In the genomic region with DNA sequence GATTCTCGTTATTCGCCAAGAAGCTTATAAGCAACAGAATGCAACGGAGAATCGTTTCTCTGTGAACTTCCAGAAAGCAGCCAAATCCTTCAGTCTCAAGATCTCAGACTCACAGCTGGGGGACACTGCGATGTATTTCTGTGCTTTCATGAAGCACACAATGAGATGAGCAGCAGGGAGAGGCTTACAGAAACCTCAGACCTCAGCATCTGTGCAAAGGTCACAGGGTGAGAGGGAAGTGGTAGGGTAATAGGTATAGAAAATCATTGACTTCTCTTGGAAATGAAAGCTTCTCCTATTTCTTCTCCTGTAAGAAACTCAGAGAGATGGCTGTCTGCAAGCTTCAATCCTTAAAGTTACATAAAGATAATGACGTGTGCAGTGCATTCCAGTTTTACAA, we compare ENCODE assay signal across 17 cellular contexts.
DNase-seq lines count a peak whose midpoint lies in the region; ATAC-seq lines count a peak whose summit lies in the region.
"Had no signal": no experiment of that assay in that cellular context is flagged by ENCODE, and none has a peak within 500 bp of the region (broad histone marks: within the 10 kb centered on the region; RNA-seq: fewer than 3 reads in every experiment).

No MANE protein-coding gene starts in this region.

- H3K4me3 Mint-ChIP-seq in activated CD8-positive, alpha-beta memory T cell treated with anti-CD3 and anti-CD28 coated beads, Interleukin-2, amount 10 ng/mL, durations not matched to agents 7 days and 5 days: peak overlapping the region; percentile 40
- H3K4me3 Mint-ChIP-seq in activated naive CD8-positive, alpha-beta T cell treated with anti-CD3 and anti-CD28 coated beads for 36 hours: peak overlapping the region; percentile 54
- peak overlapping the region in 6 of 10 donors; percentile 36 to 77 (median 58) for H3K4me3 Mint-ChIP-seq in naive thymus-derived CD8-positive, alpha-beta T cell

- POLR2A ChIA-PET in naive thymus-derived CD8-positive, alpha-beta T cell (lab: Charles Lee): no interaction called here

- CTCF ChIA-PET in activated CD8-positive, alpha-beta memory T cell treated with anti-CD3 and anti-CD28 coated beads, Interleukin-2, amount 10 ng/mL, durations not matched to agents 7 days and 5 days (lab: Charles Lee): no interaction called here

- DNase-seq in activated CD8-positive, alpha-beta memory T cell treated with anti-CD3 and anti-CD28 coated beads, Interleukin-2, amount 10 ng/mL, durations not matched to agents 7 days and 5 days: no peak
- no peak for DNase-seq in activated CD8-positive, alpha-beta memory T cell treated with anti-CD3 and anti-CD28 coated beads for 24 hours
- peak; percentile 3 for DNase-seq in OCI-M1 (lab: John Stamatoyannopoulos, UW)
- no peak for DNase-seq in activated naive CD8-positive, alpha-beta T cell treated with anti-CD3 and anti-CD28 coated beads for 36 hours
- no peak for DNase-seq in naive thymus-derived CD8-positive, alpha-beta T cell
- no peak for DNase-seq in cerebellum (ENCODE audit: low spot score)
- DNase-seq in effector memory CD4-positive, alpha-beta T cell: no peak
- DNase-seq: AML-193, Calu3, GM23248, KBM-7, NCI-H1048, NCI-H1694 treated with DMSO at 0.1 percent for 48 hours, NCI-H446, Peyer's patch, SHP77 treated with DMSO at 0.1 percent for 48 hours had no signal

- no peaks in the 10 kb centered on the region for H3K4me1 Mint-ChIP-seq in activated CD8-positive, alpha-beta memory T cell treated with anti-CD3 and anti-CD28 coated beads, Interleukin-2, amount 10 ng/mL, durations not matched to agents 7 days and 5 days
- H3K4me1 Mint-ChIP-seq in activated naive CD8-positive, alpha-beta T cell treated with anti-CD3 and anti-CD28 coated beads for 36 hours: peaks cover 1% of the 10 kb centered on the region
- H3K4me1 Mint-ChIP-seq in naive thymus-derived CD8-positive, alpha-beta T cell: peaks cover 0 to 8% (median 3%) of the 10 kb centered on the region in 4 donors

- H3K36me3 Mint-ChIP-seq in activated CD8-positive, alpha-beta memory T cell treated with anti-CD3 and anti-CD28 coated beads, Interleukin-2, amount 10 ng/mL, durations not matched to agents 7 days and 5 days: no peaks in the 10 kb centered on the region
- no peaks in the 10 kb centered on the region for H3K36me3 Mint-ChIP-seq in activated naive CD8-positive, alpha-beta T cell treated with anti-CD3 and anti-CD28 coated beads for 36 hours
- no peaks in the 10 kb centered on the region for H3K36me3 Mint-ChIP-seq in naive thymus-derived CD8-positive, alpha-beta T cell

- no peak overlapping the region for H3K4me3 ChIP-seq in effector memory CD4-positive, alpha-beta T cell (ENCODE audit: insufficient read depth, low read depth, low read length, poor library complexity, severe bottlenecking)
- H3K4me3 ChIP-seq: GM23248, Peyer's patch had no signal

- no peaks in the 10 kb centered on the region for H3K9me3 ChIP-seq in effector memory CD4-positive, alpha-beta T cell (ENCODE audit: control insufficient read depth, low read length)
- H3K9me3 ChIP-seq: Peyer's patch had no signal

- H3K27me3 ChIP-seq in effector memory CD4-positive, alpha-beta T cell (replicated peaks; ENCODE audit: control insufficient read depth, insufficient read depth, low read length, poor library complexity, severe bottlenecking): no peaks in the 10 kb centered on the region
- H3K27me3 ChIP-seq: Peyer's patch had no signal

- no peaks in the 10 kb centered on the region for H3K27me3 Mint-ChIP-seq in activated CD8-positive, alpha-beta memory T cell treated with anti-CD3 and anti-CD28 coated beads, Interleukin-2, amount 10 ng/mL, durations not matched to agents 7 days and 5 days
- H3K27me3 Mint-ChIP-seq in activated naive CD8-positive, alpha-beta T cell treated with anti-CD3 and anti-CD28 coated beads for 36 hours: no peaks in the 10 kb centered on the region
- H3K27me3 Mint-ChIP-seq in naive thymus-derived CD8-positive, alpha-beta T cell: peaks cover 0 to 12% (median 0%) of the 10 kb centered on the region in 5 donors

- no peaks in the 10 kb centered on the region for H3K36me3 ChIP-seq in effector memory CD4-positive, alpha-beta T cell (ENCODE audit: control insufficient read depth, insufficient read depth, low read length)
- H3K36me3 ChIP-seq: Peyer's patch had no signal

- no peak overlapping the region for H3K27ac Mint-ChIP-seq in activated CD8-positive, alpha-beta memory T cell treated with anti-CD3 and anti-CD28 coated beads, Interleukin-2, amount 10 ng/mL, durations not matched to agents 7 days and 5 days
- no peak overlapping the region for H3K27ac Mint-ChIP-seq in activated naive CD8-positive, alpha-beta T cell treated with anti-CD3 and anti-CD28 coated beads for 36 hours
- peak overlapping the region in 2 of 10 donors; percentile 33 to 34 for H3K27ac Mint-ChIP-seq in naive thymus-derived CD8-positive, alpha-beta T cell

- H3K9me3 Mint-ChIP-seq in activated CD8-positive, alpha-beta memory T cell treated with anti-CD3 and anti-CD28 coated beads, Interleukin-2, amount 10 ng/mL, durations not matched to agents 7 days and 5 days (ENCODE audit: low read depth): no peaks in the 10 kb centered on the region
- H3K9me3 Mint-ChIP-seq in activated naive CD8-positive, alpha-beta T cell treated with anti-CD3 and anti-CD28 coated beads for 36 hours: no peaks in the 10 kb centered on the region
- peaks cover 0 to 1% (median 0%) of the 10 kb centered on the region in 9 donors for H3K9me3 Mint-ChIP-seq in naive thymus-derived CD8-positive, alpha-beta T cell

- H3K4me1 ChIP-seq in effector memory CD4-positive, alpha-beta T cell (ENCODE audit: control insufficient read depth, insufficient read depth, low read length, poor library complexity, severe bottlenecking): no peaks in the 10 kb centered on the region
- H3K4me1 ChIP-seq: Peyer's patch had no signal

- ATAC-seq in activated CD8-positive, alpha-beta memory T cell treated with anti-CD3 and anti-CD28 coated beads, Interleukin-2, amount 10 ng/mL, durations not matched to agents 7 days and 5 days: no peak
- no peak for ATAC-seq in naive thymus-derived CD8-positive, alpha-beta T cell
- ATAC-seq in GM18517 (IDR thresholded peaks at IDR 0.05; ENCODE audit: unreplicated experiment): no peak

- no peak overlapping the region for H3K27ac ChIP-seq in effector memory CD4-positive, alpha-beta T cell (ENCODE audit: insufficient read depth, low read length, poor library complexity, severe bottlenecking)
- H3K27ac ChIP-seq: GM23248, Peyer's patch had no signal
